Comparison of ENCODE assay signal across 8 cellular contexts in genomic region chr3:193605876-193606275, GRCh38. TPM values are rescaled to one million over a fixed set of nuclear protein-coding genes. Genes with fewer than 3 reads are reported as not detected.
DNase-seq lines count a peak whose midpoint lies in the region; ATAC-seq and TF ChIP-seq lines count a peak whose summit lies in the region.

No MANE protein-coding gene starts in this region.

- H3K9me3 Mint-ChIP-seq in activated naive CD8-positive, alpha-beta T cell treated with anti-CD3 and anti-CD28 coated beads, Interleukin-2, amount 10 ng/mL, durations not matched to agents 7 days and 5 days: peaks cover 7% of the 10 kb centered on the region

- H3K27ac Mint-ChIP-seq in activated naive CD8-positive, alpha-beta T cell treated with anti-CD3 and anti-CD28 coated beads, Interleukin-2, amount 10 ng/mL, durations not matched to agents 7 days and 5 days: no peak overlapping the region

- H3K4me1 ChIP-seq in Panc1 (ENCODE audit: control insufficient read depth, insufficient read depth, low read length) (no peaks in the 10 kb centered on the region), sigmoid colon (no peaks in the 10 kb centered on the region)

- in situ Hi-C loops in Panc1 (cut with HindIII; ENCODE audit: low pct_unique_long_range_greater_than_20kb, low sequenced_read_pairs): no loop called here

- peaks cover 26% of the 10 kb centered on the region for H3K36me3 Mint-ChIP-seq in activated naive CD8-positive, alpha-beta T cell treated with anti-CD3 and anti-CD28 coated beads, Interleukin-2, amount 10 ng/mL, durations not matched to agents 7 days and 5 days

- POLR2A ChIA-PET in Panc1 (lab: Charles Lee): no interaction called here
- POLR2A ChIA-PET in activated naive CD8-positive, alpha-beta T cell treated with anti-CD3 and anti-CD28 coated beads, Interleukin-2, amount 10 ng/mL, durations not matched to agents 7 days and 5 days (lab: Charles Lee): no interaction called here

- TF ChIP-seq CTCF in Panc1 (IDR thresholded peaks at IDR 0.05) (peak; percentile 91), sigmoid colon (IDR thresholded peaks at IDR 0.05) (peak in 3 of 4 experiments; percentile 24 to 79 (median 40))

- H3K27me3 Mint-ChIP-seq in activated naive CD8-positive, alpha-beta T cell treated with anti-CD3 and anti-CD28 coated beads, Interleukin-2, amount 10 ng/mL, durations not matched to agents 7 days and 5 days: no peaks in the 10 kb centered on the region

- DNase-seq in CD1c-positive myeloid dendritic cell (ENCODE audit: extremely low spot score): peak; percentile 74
- DNase-seq in HUDEP-2 (lab: John Stamatoyannopoulos, UW; ENCODE audit: unreplicated experiment in 76 of 76): peak in 65 of 76 experiments; percentile 2 to 80 (median 42)
- peak; percentile 41 for DNase-seq in Panc1 (ENCODE audit: low read depth, low spot score)
- no peak for DNase-seq in activated naive CD8-positive, alpha-beta T cell treated with anti-CD3 and anti-CD28 coated beads, Interleukin-2, amount 10 ng/mL, durations not matched to agents 7 days and 5 days
- DNase-seq in left cardiac atrium: peak; percentile 35
- DNase-seq in sigmoid colon: no peak
- DNase-seq in NCI-H128 (lab: John Stamatoyannopoulos, UW; ENCODE audit: unreplicated experiment): no peak

- intact Hi-C loops in Panc1 (cut with micrococcal nuclease; ENCODE audit: unreplicated experiment) (no loop called here), left cardiac atrium (cut with DNase I) (no loop called here), sigmoid colon (cut with DNase I) (no loop called here)

- no peak overlapping the region for H3K4me3 ChIP-seq in Panc1 (ENCODE audit: low read depth in 2 of 2, low read length in 2 of 2)
- no peak overlapping the region for H3K4me3 ChIP-seq in sigmoid colon

- H3K27me3 ChIP-seq in Panc1 (ENCODE audit: control insufficient read depth, insufficient read depth, low read length) (no peaks in the 10 kb centered on the region), sigmoid colon (no peaks in the 10 kb centered on the region)

- TF ChIP-seq POLR2A in sigmoid colon (IDR thresholded peaks at IDR 0.05): no peak

- ATAC-seq in GM19328 (IDR thresholded peaks at IDR 0.05; ENCODE audit: unreplicated experiment) (peak; percentile 58), Panc1 (peak; percentile 97), left cardiac atrium (peak; percentile 59 to 85)
- peak; percentile 71 for ATAC-seq in activated naive CD8-positive, alpha-beta T cell treated with anti-CD3 and anti-CD28 coated beads, Interleukin-2, amount 10 ng/mL, durations not matched to agents 7 days and 5 days (ENCODE audit: low read depth)

- 32 to 45% methylated on average over 2 of the region's 2 CpGs for WGBS in sigmoid colon, 2 donors

- H3K9me3 ChIP-seq in Panc1 (ENCODE audit: control insufficient read depth, insufficient read depth, low read depth, low read length) (no peaks in the 10 kb centered on the region), sigmoid colon (no peaks in the 10 kb centered on the region)

- H3K4me3 Mint-ChIP-seq in activated naive CD8-positive, alpha-beta T cell treated with anti-CD3 and anti-CD28 coated beads, Interleukin-2, amount 10 ng/mL, durations not matched to agents 7 days and 5 days: no peak overlapping the region

- peaks cover 1% of the 10 kb centered on the region for H3K4me1 Mint-ChIP-seq in activated naive CD8-positive, alpha-beta T cell treated with anti-CD3 and anti-CD28 coated beads, Interleukin-2, amount 10 ng/mL, durations not matched to agents 7 days and 5 days

- CTCF ChIA-PET in Panc1 (lab: Charles Lee): no interaction called here

- TF ChIP-seq EP300 in sigmoid colon (IDR thresholded peaks at IDR 0.05): no peak

- BruUV-seq in Panc1 (replicated peaks; lab: Mats Ljungman, UMichigan): no TSS peak

- H3K36me3 ChIP-seq in Panc1 (ENCODE audit: control insufficient read depth, insufficient read depth, low read length): no peaks in the 10 kb centered on the region; the same call in 1 of the 2 replicates
- no peaks in the 10 kb centered on the region for H3K36me3 ChIP-seq in sigmoid colon

- H3K27ac ChIP-seq in Panc1 (ENCODE audit: low read length) (no peak overlapping the region), sigmoid colon (no peak overlapping the region)

RNA-seq across cellular contexts. Expression of gene OPA1, which starts 12.9 kb away (rescaled TPM):
- total RNA-seq in Panc1 (2021; ENCODE audit: unreplicated experiment) (109 TPM), left cardiac atrium (10 to 100 TPM; 64.4 to 93.8 TPM), sigmoid colon (10 to 100 TPM; 45.9 to 58.7 (median 49.0) TPM)
- polyA plus RNA-seq in Panc1 (2012; ENCODE audit: insufficient read length): 42.1 TPM
- total RNA-seq in activated naive CD8-positive, alpha-beta T cell treated with anti-CD3 and anti-CD28 coated beads, Interleukin-2, amount 10 ng/mL, durations not matched to agents 7 days and 5 days: 10 to 100 TPM; 55.4 to 57.9 TPM
- polyA plus RNA-seq in sigmoid colon: 10 to 100 TPM; 20.4 to 28.2 (median 23.7) TPM

RNA-seq across cellular contexts. Expression of gene ATP13A4, which starts 51.2 kb away (rescaled TPM):
- total RNA-seq in Panc1 (2021; ENCODE audit: unreplicated experiment): not detected
- polyA plus RNA-seq in Panc1 (2012; ENCODE audit: insufficient read length): not detected
- total RNA-seq in activated naive CD8-positive, alpha-beta T cell treated with anti-CD3 and anti-CD28 coated beads, Interleukin-2, amount 10 ng/mL, durations not matched to agents 7 days and 5 days: 1 to 10 TPM; 4.0 to 4.2 TPM
- total RNA-seq in left cardiac atrium: under 1 TPM; 0.29 to 0.47 TPM
- total RNA-seq in sigmoid colon: 1 to 10 TPM in 1 of 4 donors, under 1 TPM in 2, not detected in 1; 0.49 to 2.9 (median 0.55) TPM
- 1 to 10 TPM in 1 of 3 donors, under 1 TPM in 1, not detected in 1; 0.60 to 3.0 TPM for polyA plus RNA-seq in sigmoid colon

Comparison
In these comparisons a context has a peak if more than half of its experiments do, and no peak if none do; other contexts are left out.
1. DNase-seq: peak in CD1c-positive myeloid dendritic cell (single experiment), HUDEP-2 (65 of 76), Panc1 (single experiment) and left cardiac atrium (single experiment); none in activated naive CD8-positive, alpha-beta T cell treated with anti-CD3 and anti-CD28 coated beads, Interleukin-2, amount 10 ng/mL, durations not matched to agents 7 days and 5 days (single experiment), sigmoid colon (single experiment) and NCI-H128 (single experiment).
2. Peak in every context shown above with its lines, with median percentiles within 50 percentile points of each other: ATAC-seq.